ENCODE assay signal across 2 cellular contexts in the genomic region with DNA sequence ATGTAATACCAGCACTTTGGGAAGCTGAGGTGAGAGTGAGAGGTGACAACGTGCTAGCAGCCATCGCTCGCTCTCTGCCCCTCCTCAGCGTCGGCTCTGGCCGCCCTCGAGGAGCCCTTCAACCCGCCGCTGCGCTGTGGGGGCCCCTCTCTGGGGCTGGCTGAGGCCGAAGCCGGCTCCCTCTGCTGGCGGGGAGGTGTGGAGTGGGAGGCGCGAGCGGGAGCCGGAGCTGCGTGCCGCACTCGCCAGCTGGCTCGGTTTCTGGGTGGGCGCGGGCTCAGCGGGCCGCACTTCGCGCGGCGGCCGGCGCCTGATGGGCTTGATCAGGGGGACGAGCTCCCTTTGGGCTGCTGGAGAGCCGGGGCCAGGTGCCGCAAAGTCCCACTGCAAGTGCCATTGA.
TF ChIP-seq lines count a peak whose summit lies in the region.

No MANE protein-coding gene starts in this region.

TF ChIP-seq in IMR-90, 13 proteins besides CTCF, POLR2A, EP300 and RAD21:
- TF ChIP-seq CHD1 (IDR thresholded peaks at IDR 0.05; ENCODE audit: low read depth, low read length) (no peak), RFX5 (IDR thresholded peaks at IDR 0.05; ENCODE audit: low read depth, low read length) (no peak), MAZ (IDR thresholded peaks at IDR 0.05; ENCODE audit: borderline replicate concordance, low read depth, low read length) (no peak)

TF ChIP-seq in H1, 55 proteins besides CTCF, POLR2A, EP300 and RAD21:
- TF ChIP-seq EGR1 (IDR thresholded peaks at IDR 0.05; ENCODE audit: borderline replicate concordance, low read depth, low read length) (no peak), CHD1 (IDR thresholded peaks at IDR 0.05; ENCODE audit: low read depth, low read length) (no peak), CTBP2 (IDR thresholded peaks at IDR 0.05; ENCODE audit: borderline replicate concordance, insufficient read depth, insufficient read length, low read length) (no peak), NANOG (IDR thresholded peaks at IDR 0.05; ENCODE audit: insufficient read depth, low read depth, low read length, poor library complexity, severe bottlenecking) (no peak), MAX (IDR thresholded peaks at IDR 0.05) (peak; percentile 78), KDM5A (IDR thresholded peaks at IDR 0.05; ENCODE audit: low read length) (no peak), SAP30 (IDR thresholded peaks at IDR 0.05; ENCODE audit: insufficient read depth, insufficient replicate concordance, low read length) (no peak), POU5F1 (IDR thresholded peaks at IDR 0.05; ENCODE audit: low read depth, low read length) (no peak), USF2 (IDR thresholded peaks at IDR 0.05; ENCODE audit: low read length) (no peak), POLR2AphosphoS5 (IDR thresholded peaks at IDR 0.05; ENCODE audit: low read depth, low read length) (no peak), SP2 (IDR thresholded peaks at IDR 0.05; ENCODE audit: low read length) (no peak), KDM4A (IDR thresholded peaks at IDR 0.05; ENCODE audit: low read depth, low read length, severe bottlenecking) (peak; percentile 34), MAFK (IDR thresholded peaks at IDR 0.05; ENCODE audit: low read depth, low read length) (no peak), ATF3 (IDR thresholded peaks at IDR 0.05; ENCODE audit: insufficient read depth, low read depth, low read length) (no peak), PHF8 (conservative IDR thresholded peaks at IDR 0.05; ENCODE audit: low read depth, low read length) (no peak), TAF1 (IDR thresholded peaks at IDR 0.05; ENCODE audit: low read depth, low read length) (no peak), RXRA (IDR thresholded peaks at IDR 0.05; ENCODE audit: insufficient read depth, low read depth, low read length) (no peak), EZH2 (IDR thresholded peaks at IDR 0.05; ENCODE audit: low read depth, low read length, severe bottlenecking) (no peak), BACH1 (IDR thresholded peaks at IDR 0.05; ENCODE audit: low read length) (peak; percentile 85), SIX5 (IDR thresholded peaks at IDR 0.05; ENCODE audit: low read depth, low read length) (no peak), RBBP5 (IDR thresholded peaks at IDR 0.05; ENCODE audit: borderline replicate concordance, low read depth, low read length) (peak; percentile 60; the same call in 1 of the 2 replicates), RFX5 (IDR thresholded peaks at IDR 0.05; ENCODE audit: borderline replicate concordance, low read depth, low read length) (no peak), YY1 (IDR thresholded peaks at IDR 0.05; ENCODE audit: low read depth, low read length) (peak; percentile 54), CHD7 (IDR thresholded peaks at IDR 0.05; ENCODE audit: insufficient replicate concordance, low read length) (no peak), HDAC2 (IDR thresholded peaks at IDR 0.05; ENCODE audit: borderline replicate concordance in 1 of 2, low read depth in 2 of 2, low read length in 2 of 2) (peak; percentile 60 to 87; a peak in 2 of 4 replicates), TEAD4 (IDR thresholded peaks at IDR 0.05; ENCODE audit: low read depth, low read length) (no peak), ASH2L (IDR thresholded peaks at IDR 0.05; ENCODE audit: low read length) (peak; percentile 33), BRCA1 (IDR thresholded peaks at IDR 0.05; ENCODE audit: low read depth, low read length) (no peak)
- TF ChIP-seq, protein P1, sequence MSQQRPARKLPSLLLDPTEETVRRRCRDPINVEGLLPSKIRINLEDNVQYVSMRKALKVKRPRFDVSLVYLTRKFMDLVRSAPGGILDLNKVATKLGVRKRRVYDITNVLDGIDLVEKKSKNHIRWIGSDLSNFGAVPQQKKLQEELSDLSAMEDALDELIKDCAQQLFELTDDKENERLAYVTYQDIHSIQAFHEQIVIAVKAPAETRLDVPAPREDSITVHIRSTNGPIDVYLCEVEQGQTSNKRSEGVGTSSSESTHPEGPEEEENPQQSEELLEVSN (IDR thresholded peaks at IDR 0.05): peak; percentile 83
